In genomic region chr21:14862794-14863720, GRCh38 we compare ENCODE assay signal across 8 cellular contexts.
DNase-seq lines count a peak whose midpoint lies in the region; ATAC-seq, FAIRE-seq and TF ChIP-seq lines count a peak whose summit lies in the region.

No MANE protein-coding gene starts in this region.

- no peak for DNase-seq in GM06990 (ENCODE audit: extremely low read depth, insufficient read length)
- no peak for DNase-seq in sciatic nerve (ENCODE audit: low spot score)
- DNase-seq in NCI-H1436 treated with DMSO at 0.1 percent for 48 hours (lab: John Stamatoyannopoulos, UW): no peak

- no peaks in the 10 kb centered on the region for H3K36me3 ChIP-seq in GM06990 (ENCODE audit: control insufficient read depth, insufficient read depth, low read length)

- intact Hi-C loops in sciatic nerve (cut with DNase I): no loop called here

- TF ChIP-seq CTCF in 22Rv1 (IDR thresholded peaks at IDR 0.05) (peak; percentile 77), GM06990 (IDR thresholded peaks at IDR 0.05; ENCODE audit: insufficient read depth, low read length, poor library complexity, severe bottlenecking) (peak; percentile 53), WI38 (IDR thresholded peaks at IDR 0.05; ENCODE audit: low read depth, low read length) (peak; percentile 46; the same call in 1 of the 2 replicates)

- no peaks in the 10 kb centered on the region for H3K27me3 ChIP-seq in GM06990 (replicated peaks; ENCODE audit: control insufficient read depth, insufficient read depth, low read length)

- no peak for ATAC-seq in HG03039 (IDR thresholded peaks at IDR 0.05; ENCODE audit: unreplicated experiment)
- no peak for ATAC-seq in GM19397 (IDR thresholded peaks at IDR 0.05; ENCODE audit: unreplicated experiment)
- ATAC-seq in sciatic nerve: no peak

- FAIRE-seq in islet of Langerhans (lab: Jason Lieb, UNC): peak; percentile 68

- H3K4me3 ChIP-seq in GM06990 (replicated peaks; ENCODE audit: low read depth, low read length): no peak overlapping the region
- H3K4me3 ChIP-seq in WI38 (ENCODE audit: low read depth, low read length): no peak overlapping the region

- no peak overlapping the region for H3K27ac ChIP-seq in 22Rv1
